Comparison of ENCODE assay signal across 9 cellular contexts in the genomic region with DNA sequence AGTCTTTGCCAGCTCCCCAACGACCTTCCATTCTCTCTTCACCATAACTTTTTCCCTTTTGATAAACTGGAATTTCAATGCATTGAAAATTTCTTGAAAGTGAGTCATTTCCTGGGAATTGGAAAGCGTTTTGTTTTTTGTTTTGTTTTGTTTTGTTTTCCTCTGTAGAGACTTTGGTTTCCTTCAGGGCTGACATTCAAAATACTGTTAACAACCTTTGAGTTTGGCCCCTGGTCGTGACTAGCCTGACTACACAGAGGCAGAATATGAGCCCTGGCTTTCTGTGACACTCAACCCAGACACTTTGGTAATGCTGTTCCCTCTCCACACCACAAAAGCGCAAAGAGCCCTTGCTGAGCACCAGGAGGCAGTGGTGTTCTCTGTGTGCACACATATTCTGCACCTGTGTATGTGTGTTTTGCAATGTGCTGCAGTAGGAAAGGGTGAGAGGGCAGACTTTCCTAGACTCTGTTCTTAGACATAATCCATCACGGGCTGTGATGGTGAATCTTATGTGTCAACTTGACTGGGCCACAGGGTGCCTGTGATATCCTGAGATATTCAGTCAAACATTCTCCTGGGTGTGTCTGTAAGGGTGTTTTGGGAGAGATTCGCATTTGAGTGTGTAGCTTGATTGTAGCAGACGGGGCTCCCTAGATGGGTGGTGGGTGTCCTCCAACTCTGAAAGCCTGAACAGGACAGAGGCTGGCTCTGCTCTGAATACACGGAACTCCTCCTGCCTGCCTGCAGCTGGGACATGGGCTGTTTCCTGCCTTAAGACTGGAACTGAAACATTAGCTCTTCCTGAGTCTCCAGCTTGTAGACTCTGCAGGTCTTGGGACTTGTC. TPM values are rescaled to one million over a fixed set of nuclear protein-coding genes. Genes with fewer than 3 reads are reported as not detected.
DNase-seq lines count a peak whose midpoint lies in the region; ATAC-seq, FAIRE-seq and TF ChIP-seq lines count a peak whose summit lies in the region.
"Had no signal": no experiment of that assay in that cellular context is flagged by ENCODE, and none has a peak within 500 bp of the region (broad histone marks: within the 10 kb centered on the region; RNA-seq: fewer than 3 reads in every experiment).

No MANE protein-coding gene starts in this region.

- no peak for FAIRE-seq in bronchial epithelial cell (lab: Jason Lieb, UNC)

- H3K27ac ChIP-seq in OCI-LY3 (ENCODE audit: low read length) = peak overlapping the region; percentile 1; the same call in 1 of the 2 replicates

- no peak overlapping the region for H2AFZ ChIP-seq in OCI-LY3 (ENCODE audit: low read depth, low read length)

- no peaks in the 10 kb centered on the region for H3K36me3 ChIP-seq in OCI-LY3 (replicated peaks; ENCODE audit: low read depth, low read length)
- H3K36me3 ChIP-seq in bronchial epithelial cell (ENCODE audit: control insufficient read depth, insufficient read depth, low read length) = no peaks in the 10 kb centered on the region

- H4K20me1 ChIP-seq in OCI-LY3 (ENCODE audit: insufficient read depth, low read length) = no peaks in the 10 kb centered on the region

- H3K27me3 ChIP-seq in OCI-LY3 (ENCODE audit: low read depth, low read length) = no peaks in the 10 kb centered on the region
- no peaks in the 10 kb centered on the region for H3K27me3 ChIP-seq in bronchial epithelial cell (ENCODE audit: control insufficient read depth, insufficient read depth, low read length)

- H3K9me3 ChIP-seq in OCI-LY3 (ENCODE audit: insufficient read depth, low read length) = no peaks in the 10 kb centered on the region

- no peaks in the 10 kb centered on the region for H3K79me2 ChIP-seq in OCI-LY3 (ENCODE audit: low read length)

- H3K4me2 ChIP-seq in OCI-LY3 (ENCODE audit: low read length) = peak overlapping the region; percentile 16

- no peak overlapping the region for H3K9ac ChIP-seq in OCI-LY3 (ENCODE audit: low read length)

- DNase-seq in AG09309 (ENCODE audit: low read depth) = peak; percentile 31
- peak; percentile 62 for DNase-seq in bronchial epithelial cell (ENCODE audit: low read depth)
- peak; percentile 74 to 77 for DNase-seq in lung microvascular endothelial cell (ENCODE audit: low read depth in 2 of 2)
- DNase-seq in effector CD4-positive, alpha-beta T cell = no peak
- no peak for DNase-seq in NCI-H446 (lab: John Stamatoyannopoulos, UW)
- DNase-seq: natural killer cell had no signal

- H3K4me1 ChIP-seq in OCI-LY3 (ENCODE audit: low read length) = peaks cover 37% of the 10 kb centered on the region

- peak; percentile 63 for ATAC-seq in HG03060 (IDR thresholded peaks at IDR 0.05; ENCODE audit: low read depth, unreplicated experiment)

- TF ChIP-seq CTCF in AG09309 (IDR thresholded peaks at IDR 0.05; ENCODE audit: control insufficient read depth, insufficient read depth, low read depth, low read length, missing control alignments) (peak; percentile 82), GM12875 (IDR thresholded peaks at IDR 0.05; ENCODE audit: borderline replicate concordance, insufficient read depth, low read depth, low read length) (peak; percentile 57), OCI-LY3 (IDR thresholded peaks at IDR 0.05; ENCODE audit: low read depth, low read length) (peak; percentile 97), bronchial epithelial cell (IDR thresholded peaks at IDR 0.05; ENCODE audit: insufficient read depth, low read length, severe bottlenecking) (peak; percentile 90)

- H3K4me3 ChIP-seq in AG09309 (ENCODE audit: control insufficient read depth, low read depth, low read length) (no peak overlapping the region), GM12875 (ENCODE audit: low read depth, low read length) (no peak overlapping the region), OCI-LY3 (ENCODE audit: low read length) (no peak overlapping the region), bronchial epithelial cell (ENCODE audit: low read depth, low read length) (no peak overlapping the region)

RNA-seq across cellular contexts. Expression of a gene that starts 29.5 kb away (rescaled TPM):
- total RNA-seq in bronchial epithelial cell (17.2 and 26.9 TPM in 2 replicates), lung microvascular endothelial cell (45.8 and 47.0 TPM in 2 replicates)

Comparison
In these comparisons a context has a peak if more than half of its experiments do, and no peak if none do; other contexts are left out.
1. DNase-seq: peak in AG09309 (single experiment), bronchial epithelial cell (single experiment) and lung microvascular endothelial cell (2 of 2); none in effector CD4-positive, alpha-beta T cell (single experiment) and NCI-H446 (0 of 2).
2. Peak in every context shown above with its lines, with median percentiles within 50 percentile points of each other: CTCF ChIP-seq.